8 cellular contexts compared by ENCODE assay signal in genomic region chr12:31117203-31118011, GRCh38.
DNase-seq lines count a peak whose midpoint lies in the region; ATAC-seq and TF ChIP-seq lines count a peak whose summit lies in the region.

No MANE protein-coding gene starts in this region.

- H3K27me3 ChIP-seq in HUES6 (ENCODE audit: control insufficient read depth, insufficient read depth, low read length): peaks cover 41% of the 10 kb centered on the region

- in situ Hi-C loops in astrocyte of the spinal cord (cut with HindIII; ENCODE audit: low sequenced_read_pairs): no loop called here

- H3K4me1 ChIP-seq in HUES6 (ENCODE audit: control insufficient read depth, insufficient read depth, low read length): peaks cover 5% of the 10 kb centered on the region; the same call in 1 of the 2 replicates

- no peaks in the 10 kb centered on the region for H3K36me3 ChIP-seq in HUES6 (ENCODE audit: control insufficient read depth, insufficient read depth, low read length)

- H3K4me3 ChIP-seq in HUES6 (ENCODE audit: low read depth, low read length) (peak overlapping the region; percentile 66), astrocyte of the spinal cord (ENCODE audit: low read depth, low read length) (peak overlapping the region; percentile 40)

- H3K9me3 ChIP-seq in HUES6 (ENCODE audit: control insufficient read depth, insufficient read depth, low read depth, low read length): no peaks in the 10 kb centered on the region

- no peak overlapping the region for H3K27ac ChIP-seq in HUES6 (ENCODE audit: low read depth, low read length)

- TF ChIP-seq CTCF in astrocyte of the spinal cord (IDR thresholded peaks at IDR 0.05; ENCODE audit: low read depth, low read length): peak; percentile 80

- ATAC-seq in GM18873 (IDR thresholded peaks at IDR 0.05; ENCODE audit: low FRiP score, unreplicated experiment) (peak; percentile 52), HG03175 (IDR thresholded peaks at IDR 0.05; ENCODE audit: unreplicated experiment) (no peak)

- peak overlapping the region; percentile 17 for H3K9ac ChIP-seq in HUES6 (ENCODE audit: low read length)

- DNase-seq in AG20443 (ENCODE audit: low spot score) (peak; percentile 46), SW480 (ENCODE audit: low spot score) (peak; percentile 50), astrocyte of the spinal cord (ENCODE audit: low read depth, low spot score) (peak; percentile 9), inferior parietal cortex (ENCODE audit: extremely low spot score) (peak; percentile 2)
- DNase-seq in stimulated activated CD4-positive, alpha-beta T cell treated with anti-CD3 and anti-CD28 coated beads, Interleukin-1b, Interleukin-23, amount 100 ng/mL, for 24 hours (ENCODE audit: low read depth in 4 of 4, low spot score in 1 of 4): peak; percentile 37 to 42 (median 40)
